In genomic region chr5:171398660-171399059, GRCh38 we compare ENCODE assay signal across 2 cellular contexts. TPM values are rescaled to one million over a fixed set of nuclear protein-coding genes. Genes with fewer than 3 reads are reported as not detected.
"Had no signal": no experiment of that assay in that cellular context is flagged by ENCODE, and none has a peak within 500 bp of the region (broad histone marks: within the 10 kb centered on the region; RNA-seq: fewer than 3 reads in every experiment).

No MANE protein-coding gene starts in this region.

RNA-seq across cellular contexts. Expression of gene FGF18, which starts 20.8 kb away (rescaled TPM):
- total RNA-seq: activated T-helper 2 cell treated with anti-CD3 and anti-CD28 coated beads, Interferon-gamma antibody, Interleukin-2, Interleukin-4, amounts not matched to agents 10 μg/mL and 5 μg/mL and 100 μg/mL, durations not matched to agents 14 hours and 24 hours and 36 hours; lung microvascular endothelial cell had no signal
